In genomic region chr6:136823128-136823660, GRCh38 we compare ENCODE assay signal across 8 cellular contexts. TPM values are rescaled to one million over a fixed set of nuclear protein-coding genes. Genes with fewer than 3 reads are reported as not detected.
DNase-seq lines count a peak whose midpoint lies in the region; ATAC-seq and TF ChIP-seq lines count a peak whose summit lies in the region.

No MANE protein-coding gene starts in this region.

- DNase-seq in activated CD8-positive, alpha-beta memory T cell treated with anti-CD3 and anti-CD28 coated beads, Interleukin-2, amount 50 U/mL, for 4 hours: peak; percentile 17
- no peak for DNase-seq in activated CD8-positive, alpha-beta memory T cell treated with anti-CD3 and anti-CD28 coated beads, Interleukin-2, amount 50 U/mL, for 48 hours
- peak; percentile 46 for DNase-seq in left lobe of liver (ENCODE audit: low spot score)
- no peak for DNase-seq in tibial artery
- DNase-seq in UCSD-AML1 (lab: John Stamatoyannopoulos, UW; ENCODE audit: unreplicated experiment): no peak

- intact Hi-C loops in tibial artery (cut with DNase I; ENCODE audit: low total_unique reads): no loop called here

- peaks cover 12 to 20% (median 13%) of the 10 kb centered on the region in 3 donors for H3K36me3 ChIP-seq in tibial artery

- ATAC-seq in left lobe of liver (no peak), HG02840 (IDR thresholded peaks at IDR 0.05; ENCODE audit: low FRiP score, unreplicated experiment) (no peak), GM21717 (IDR thresholded peaks at IDR 0.05; ENCODE audit: unreplicated experiment) (no peak)

- H3K27ac ChIP-seq in angular gyrus (ENCODE audit: low read depth, low read length): peak overlapping the region; percentile 73
- H3K27ac ChIP-seq in tibial artery: peak overlapping the region; percentile 86 to 94

- H3K4me3 ChIP-seq in tibial artery: peak overlapping the region; percentile 65 to 86

- peaks cover 0 to 11% (median 4%) of the 10 kb centered on the region in 4 donors for H3K4me1 ChIP-seq in tibial artery

- TF ChIP-seq CTCF in tibial artery (IDR thresholded peaks at IDR 0.05): no peak

- no peaks in the 10 kb centered on the region for H3K27me3 ChIP-seq in tibial artery

- no peaks in the 10 kb centered on the region for H3K9me3 ChIP-seq in tibial artery

RNA-seq across cellular contexts. Expression of gene PEX7, which starts 0.8 kb away (rescaled TPM):
- 5.6 TPM for total RNA-seq in left lobe of liver

RNA-seq across cellular contexts. Expression of gene MAP3K5, which starts 30.9 kb away (rescaled TPM):
- 6.3 TPM for total RNA-seq in left lobe of liver

Comparison
In these comparisons a context has a peak if more than half of its experiments do, and no peak if none do; other contexts are left out.
1. DNase-seq: peak in activated CD8-positive, alpha-beta memory T cell treated with anti-CD3 and anti-CD28 coated beads, Interleukin-2, amount 50 U/mL, for 4 hours (single experiment) and left lobe of liver (single experiment); none in activated CD8-positive, alpha-beta memory T cell treated with anti-CD3 and anti-CD28 coated beads, Interleukin-2, amount 50 U/mL, for 48 hours (single experiment), tibial artery (0 of 2) and UCSD-AML1 (single experiment).